ENCODE assay signal across 23 cellular contexts in genomic region chr11:84965484-84965883, GRCh38.
"Had no signal": no experiment of that assay in that cellular context is flagged by ENCODE, and none has a peak within 500 bp of the region (broad histone marks: within the 10 kb centered on the region; RNA-seq: fewer than 3 reads in every experiment).

No MANE protein-coding gene starts in this region.

- H3K4me1 ChIP-seq: foreskin keratinocyte, left ventricle myocardium inferior, pancreas, psoas muscle, right atrium auricular region, thyroid gland had no signal

- H3K27me3 Mint-ChIP-seq: activated CD4-positive, alpha-beta memory T cell treated with anti-CD3 and anti-CD28 coated beads for 36 hours; activated naive CD4-positive, alpha-beta T cell treated with anti-CD3 and anti-CD28 coated beads, Interleukin-2, amount 50 U/mL, for 24 hours; stimulated activated naive CD8-positive, alpha-beta T cell treated with anti-CD3 and anti-CD28 coated beads, Interleukin-15, Interleukin-2, amounts not matched to agents 100 ng/mL and 50 ng/mL, for 24 hours had no signal

- H3K4me3 ChIP-seq: left ventricle myocardium inferior, pancreas, psoas muscle, right atrium auricular region, thyroid gland had no signal

- H3K27me3 ChIP-seq: brain microvascular endothelial cell, foreskin keratinocyte, pancreas, right atrium auricular region, thyroid gland had no signal

- H3K4me3 Mint-ChIP-seq: activated CD4-positive, alpha-beta memory T cell treated with anti-CD3 and anti-CD28 coated beads for 36 hours; activated naive CD4-positive, alpha-beta T cell treated with anti-CD3 and anti-CD28 coated beads, Interleukin-2, amount 50 U/mL, for 24 hours; natural killer cell; stimulated activated naive CD8-positive, alpha-beta T cell treated with anti-CD3 and anti-CD28 coated beads, Interleukin-15, Interleukin-2, amounts not matched to agents 100 ng/mL and 50 ng/mL, for 24 hours; T-helper 1 cell treated with Interleukin-12 subunit alpha and Interleukin-12 subunit beta and Interleukin-4 antibody, amounts not matched to agents 30 μg/mL and 1 μg/mL, for 36 hours had no signal

- H3K36me3 Mint-ChIP-seq: activated CD4-positive, alpha-beta memory T cell treated with anti-CD3 and anti-CD28 coated beads for 36 hours; activated naive CD4-positive, alpha-beta T cell treated with anti-CD3 and anti-CD28 coated beads, Interleukin-2, amount 50 U/mL, for 24 hours had no signal

- H3K27ac ChIP-seq: brain microvascular endothelial cell, foreskin keratinocyte, left ventricle myocardium inferior, pancreas, psoas muscle, right atrium auricular region, thyroid gland had no signal

- H3K27ac Mint-ChIP-seq: activated CD4-positive, alpha-beta memory T cell treated with anti-CD3 and anti-CD28 coated beads for 36 hours; activated naive CD4-positive, alpha-beta T cell treated with anti-CD3 and anti-CD28 coated beads, Interleukin-2, amount 50 U/mL, for 24 hours; natural killer cell; stimulated activated naive CD8-positive, alpha-beta T cell treated with anti-CD3 and anti-CD28 coated beads, Interleukin-15, Interleukin-2, amounts not matched to agents 100 ng/mL and 50 ng/mL, for 24 hours; T-helper 1 cell treated with Interleukin-12 subunit alpha and Interleukin-12 subunit beta and Interleukin-4 antibody, amounts not matched to agents 30 μg/mL and 1 μg/mL, for 36 hours had no signal

- H3K9me3 ChIP-seq: pancreas, psoas muscle, right atrium auricular region, thyroid gland had no signal

- H3K4me1 Mint-ChIP-seq: activated naive CD4-positive, alpha-beta T cell treated with anti-CD3 and anti-CD28 coated beads, Interleukin-2, amount 50 U/mL, for 24 hours; natural killer cell had no signal

- H3K36me3 ChIP-seq: brain microvascular endothelial cell, left ventricle myocardium inferior, pancreas, right atrium auricular region, thyroid gland had no signal

- ATAC-seq: foreskin keratinocyte, natural killer cell, pancreas, psoas muscle had no signal

- DNase-seq: activated CD4-positive, alpha-beta memory T cell treated with anti-CD3 and anti-CD28 coated beads for 36 hours; activated CD4-positive, alpha-beta T cell treated with anti-CD3 and anti-CD28 coated beads for 48 hours; activated gamma-delta T cell treated with Interleukin-2 at 50 U/mL for 16 hours; anterior cingulate cortex; brain microvascular endothelial cell; central memory CD4-positive, alpha-beta T cell; dermis blood vessel endothelial cell; effector CD8-positive, alpha-beta T cell; foreskin keratinocyte; left ventricle myocardium inferior; midbrain; natural killer cell; pancreas; psoas muscle; stimulated activated CD4-positive, alpha-beta T cell treated with anti-CD3 and anti-CD28 coated beads, Interleukin-12 subunit alpha, Interleukin-12 subunit beta, amount 100 ng/mL, for 4 hours; stimulated activated CD4-positive, alpha-beta T cell treated with anti-CD3 and anti-CD28 coated beads, Interleukin-4, amount 100 ng/mL, for 4 hours; substantia nigra; T1000; thyroid gland had no signal
